1 cellular context compared by ENCODE assay signal in the genomic region with DNA sequence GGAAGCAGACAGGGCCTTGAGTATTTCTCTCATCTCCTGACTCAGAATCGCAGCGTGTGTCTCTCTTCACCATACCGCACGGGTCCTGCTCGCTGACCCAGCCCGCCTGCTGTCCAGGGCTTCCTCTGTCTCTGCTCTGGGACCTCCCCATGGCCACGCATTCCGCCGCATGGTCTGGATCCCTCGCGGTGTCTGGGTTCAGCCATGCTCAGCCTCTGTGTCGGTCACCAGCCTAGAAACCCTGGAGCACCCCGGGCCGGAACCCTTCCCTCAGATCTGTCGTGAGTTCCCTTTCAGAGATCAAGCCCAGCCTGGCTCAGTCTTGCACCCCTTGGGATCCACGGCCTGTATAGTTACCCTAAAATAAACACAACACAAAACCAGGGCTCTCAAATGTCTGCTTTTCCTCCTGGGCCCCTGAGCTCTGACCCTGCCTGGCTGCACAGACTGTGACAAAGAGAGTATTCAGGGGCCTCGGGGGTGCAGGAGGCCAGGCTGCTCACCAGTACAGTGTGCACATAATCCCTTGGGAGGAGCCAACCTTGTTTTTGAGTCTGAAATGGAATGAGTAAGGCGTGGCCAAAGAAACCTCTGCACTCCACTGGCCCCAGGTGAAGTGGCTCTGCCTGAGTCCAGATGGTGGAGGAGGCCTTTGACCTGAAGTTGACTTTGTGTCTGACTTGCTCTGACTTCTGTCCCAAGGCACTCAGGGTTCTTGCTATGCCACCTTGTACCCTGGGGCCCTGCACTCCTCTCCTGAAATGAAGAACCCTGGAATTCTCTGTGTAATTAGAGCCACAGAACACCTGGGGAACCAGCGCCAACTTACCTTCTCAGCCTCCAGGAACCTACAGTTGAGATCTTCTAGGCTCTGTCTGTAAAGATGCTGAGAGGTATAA.
TF ChIP-seq lines count a peak whose summit lies in the region.

No MANE protein-coding gene starts in this region.

TF ChIP-seq in H1, 55 proteins besides CTCF, POLR2A, EP300 and RAD21:
- TF ChIP-seq BRCA1 (IDR thresholded peaks at IDR 0.05; ENCODE audit: low read depth, low read length) (no peak), SP1 (IDR thresholded peaks at IDR 0.05; ENCODE audit: low read depth, low read length) (no peak), TEAD4 (IDR thresholded peaks at IDR 0.05; ENCODE audit: low read depth, low read length) (no peak), CTBP2 (IDR thresholded peaks at IDR 0.05; ENCODE audit: borderline replicate concordance, insufficient read depth, insufficient read length, low read length) (no peak), BACH1 (IDR thresholded peaks at IDR 0.05; ENCODE audit: low read length) (no peak)
